ENCODE assay signal across 26 cellular contexts in genomic region chr7:146773506-146773905, GRCh38.
"Had no signal": no experiment of that assay in that cellular context is flagged by ENCODE, and none has a peak within 500 bp of the region (broad histone marks: within the 10 kb centered on the region; RNA-seq: fewer than 3 reads in every experiment).

No MANE protein-coding gene starts in this region.

- H2AFZ ChIP-seq: parathyroid adenoma had no signal

- H3K4me1 ChIP-seq: parathyroid adenoma, right lobe of liver, upper lobe of left lung had no signal

- H3K36me3 Mint-ChIP-seq: activated CD4-positive, alpha-beta memory T cell treated with anti-CD3 and anti-CD28 coated beads for 36 hours; natural killer cell; WTC11 had no signal

- H3K36me3 ChIP-seq: neutrophil, right lobe of liver, thoracic aorta, upper lobe of left lung had no signal

- H3K4me1 Mint-ChIP-seq: natural killer cell had no signal

- H3K9ac ChIP-seq: parathyroid adenoma had no signal

- ATAC-seq: activated naive CD4-positive, alpha-beta T cell treated with anti-CD3 and anti-CD28 coated beads, Interleukin-2, amount 50 U/mL, for 72 hours; natural killer cell; right lobe of liver had no signal

- H3K4me3 Mint-ChIP-seq: activated CD4-positive, alpha-beta memory T cell treated with anti-CD3 and anti-CD28 coated beads for 36 hours; activated T-helper 1 cell treated with anti-CD3 and anti-CD28 coated beads, Interleukin-12 subunit alpha, Interleukin-12 subunit beta, Interleukin-2, Interleukin-4 antibody, amounts not matched to agents 30 ng/mL and 10 ng/mL and 1 ng/mL, durations not matched to agents 14 hours and 24 hours and 36 hours; natural killer cell; WTC11 had no signal

- H3K9me3 Mint-ChIP-seq: activated T-helper 1 cell treated with anti-CD3 and anti-CD28 coated beads, Interleukin-12 subunit alpha, Interleukin-12 subunit beta, Interleukin-2, Interleukin-4 antibody, amounts not matched to agents 30 ng/mL and 10 ng/mL and 1 ng/mL, durations not matched to agents 14 hours and 24 hours and 36 hours; WTC11 had no signal

- H3K4me3 ChIP-seq: coronary artery, lung, right lobe of liver, thoracic aorta, upper lobe of left lung had no signal

- DNase-seq: activated CD4-positive, alpha-beta memory T cell treated with anti-CD3 and anti-CD28 coated beads for 36 hours; activated CD4-positive, alpha-beta T cell treated with anti-CD3 and anti-CD28 coated beads for 4 hours; activated gamma-delta T cell treated with Interleukin-2 at 50 U/mL for 16 hours; activated T-cell treated with anti-CD3 and anti-CD28 coated beads for 4 hours; caudate nucleus; erythroblast; foreskin melanocyte; glutamatergic neuron; hippocampal formation; natural killer cell; right lobe of liver; small intestine; stimulated activated CD4-positive, alpha-beta T cell treated with anti-CD3 and anti-CD28 coated beads, Interleukin-15, amount 100 ng/mL, for 24 hours; stimulated activated CD4-positive, alpha-beta T cell treated with anti-CD3 and anti-CD28 coated beads, Interleukin-4, amount 100 ng/mL, for 1 hour; upper lobe of left lung had no signal

- H3K9me3 ChIP-seq: neutrophil, right lobe of liver, thoracic aorta, upper lobe of left lung had no signal

- H3K27me3 Mint-ChIP-seq: activated CD4-positive, alpha-beta memory T cell treated with anti-CD3 and anti-CD28 coated beads for 36 hours had no signal

- H3K27ac Mint-ChIP-seq: activated CD4-positive, alpha-beta memory T cell treated with anti-CD3 and anti-CD28 coated beads for 36 hours; activated naive CD4-positive, alpha-beta T cell treated with anti-CD3 and anti-CD28 coated beads, Interleukin-2, amount 50 U/mL, for 72 hours; activated T-helper 1 cell treated with anti-CD3 and anti-CD28 coated beads, Interleukin-12 subunit alpha, Interleukin-12 subunit beta, Interleukin-2, Interleukin-4 antibody, amounts not matched to agents 30 ng/mL and 10 ng/mL and 1 ng/mL, durations not matched to agents 14 hours and 24 hours and 36 hours; natural killer cell had no signal

- H3K27ac ChIP-seq: coronary artery, neutrophil, parathyroid adenoma, right lobe of liver, thoracic aorta, upper lobe of left lung had no signal

- FAIRE-seq: endometrium, keratinocyte, small intestine, TTC549 had no signal

- H3K27me3 ChIP-seq: neutrophil, right lobe of liver, upper lobe of left lung had no signal

- H3K79me2 ChIP-seq: parathyroid adenoma had no signal
